In the genomic region with DNA sequence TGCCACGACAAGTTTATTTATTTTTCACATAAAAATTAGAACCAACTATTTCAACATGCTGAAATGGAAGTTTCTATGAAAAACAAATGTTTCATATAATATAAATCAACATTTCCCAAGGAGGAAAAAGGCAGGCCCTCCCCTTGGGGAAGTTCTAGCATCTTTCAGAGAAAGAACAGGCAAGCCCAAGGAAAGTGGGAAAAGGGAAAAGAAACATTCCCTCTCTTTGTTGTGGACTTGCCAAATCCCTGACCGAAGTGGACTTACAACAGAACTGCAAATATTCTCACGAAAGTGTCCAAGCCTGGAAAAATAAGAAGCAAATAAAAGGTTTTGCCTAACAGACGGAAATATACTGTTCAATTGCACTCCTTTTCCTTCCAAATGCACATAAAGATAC, we compare ENCODE assay signal across 26 cellular contexts.
"Had no signal": no experiment of that assay in that cellular context is flagged by ENCODE, and none has a peak within 500 bp of the region (broad histone marks: within the 10 kb centered on the region; RNA-seq: fewer than 3 reads in every experiment).

No MANE protein-coding gene starts in this region.

- H3K4me3 ChIP-seq: colonic mucosa, esophagus squamous epithelium, gastroesophageal sphincter, heart left ventricle, hepatocyte, left lung, lower lobe of right lung, mucosa of descending colon had no signal

- H3K36me3 ChIP-seq: colonic mucosa, lower lobe of right lung had no signal

- ATAC-seq: effector memory CD8-positive, alpha-beta T cell; esophagus mucosa; foreskin keratinocyte; gastroesophageal sphincter; heart left ventricle; left colon; left lung; left ventricle myocardium superior; lower lobe of right lung; mucosa of descending colon; naive thymus-derived CD8-positive, alpha-beta T cell had no signal

- DNase-seq: colonic mucosa; cortex of kidney; effector CD8-positive, alpha-beta T cell; effector memory CD8-positive, alpha-beta T cell; endodermal cell; erythroblast; esophagus squamous epithelium; foreskin keratinocyte; glutamatergic neuron; heart left ventricle; hypothalamus; immature natural killer cell; islet precursor cell; kidney; kidney glomerular epithelial cell; left colon; left lung; left ventricle myocardium superior; lower lobe of right lung; mesenchymal stem cell; mucosa of descending colon; naive B cell; naive thymus-derived CD8-positive, alpha-beta T cell had no signal

- H3K27me3 ChIP-seq: colonic mucosa, esophagus squamous epithelium, foreskin keratinocyte, gastroesophageal sphincter, heart left ventricle, hepatocyte, left lung had no signal

- H3K4me1 ChIP-seq: colonic mucosa, foreskin keratinocyte had no signal

- H3K9me3 ChIP-seq: colonic mucosa, esophagus squamous epithelium, gastroesophageal sphincter, heart left ventricle, left lung, lower lobe of right lung, mucosa of descending colon had no signal
